8 cellular contexts compared by ENCODE assay signal in the genomic region with DNA sequence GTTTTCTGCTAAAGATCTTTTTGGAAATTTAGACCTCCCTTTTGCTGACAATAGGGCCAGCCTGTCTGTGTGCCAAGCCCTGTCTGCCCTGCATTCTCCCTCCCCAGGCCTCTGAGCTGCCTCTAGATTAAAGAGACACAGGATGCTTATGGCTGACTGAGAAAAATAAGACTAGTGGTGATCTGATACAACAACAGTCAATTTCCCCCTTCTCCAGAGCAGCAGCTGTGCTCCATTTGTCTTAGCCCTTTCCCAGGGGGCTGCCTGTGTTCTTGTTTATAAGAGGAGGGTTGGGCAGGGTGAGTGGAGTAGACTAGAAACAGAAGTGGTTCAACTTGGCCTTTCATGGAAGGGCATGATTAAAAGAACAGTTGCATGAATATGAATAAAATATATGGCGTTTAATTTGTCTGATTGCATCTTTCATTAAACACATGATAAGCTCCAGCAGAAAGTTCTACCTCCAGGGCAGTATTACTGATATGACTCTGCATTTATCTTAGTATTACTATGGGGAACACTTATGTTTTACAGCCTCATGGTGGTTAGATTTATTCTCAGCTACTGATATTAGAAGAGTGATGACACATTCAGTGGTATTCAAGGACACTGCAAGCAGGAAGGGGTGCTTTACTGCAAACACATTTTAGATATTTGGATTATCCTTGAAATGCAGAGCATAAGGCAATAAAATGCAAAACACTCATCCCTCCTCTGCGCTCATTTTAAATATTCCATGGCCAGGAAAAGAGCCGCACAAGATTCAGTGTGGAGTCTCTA.
DNase-seq lines count a peak whose midpoint lies in the region; ATAC-seq and TF ChIP-seq lines count a peak whose summit lies in the region.

No MANE protein-coding gene starts in this region.

- H3K4me3 ChIP-seq in PC-9 = no peak overlapping the region

- no peak overlapping the region for H3K4me3 Mint-ChIP-seq in neural crest cell

- H3K27ac Mint-ChIP-seq in neural crest cell (ENCODE audit: unreplicated experiment) = no peak overlapping the region

- no peaks in the 10 kb centered on the region for H3K36me3 ChIP-seq in PC-9 (ENCODE audit: low read depth)

- H3K27me3 ChIP-seq in PC-9 (ENCODE audit: insufficient read depth, low read depth) = no peaks in the 10 kb centered on the region

- H3K27ac ChIP-seq in RWPE1 (no peak overlapping the region), PC-9 (no peak overlapping the region)

- no peak overlapping the region for H3K4me2 ChIP-seq in PC-9

- POLR2A ChIA-PET in RWPE1 (lab: Yijun Ruan, JAX; ENCODE audit: low non-redundant PET) (no interaction called here), PC-9 (lab: Charles Lee; ENCODE audit: unreplicated experiment) (no interaction called here)

- peaks cover 3% of the 10 kb centered on the region; the same call in 1 of the 2 replicates for H3F3A ChIP-seq in PC-9 (ENCODE audit: insufficient read depth, low read depth)

- DNase-seq in EL (peak; percentile 86), NCI-H1436 treated with DMSO at 0.1 percent for 48 hours (lab: John Stamatoyannopoulos, UW) (peak; percentile 93), amniotic epithelial cell (ENCODE audit: low read depth) (peak; percentile 86), neural crest cell (ENCODE audit: low read depth, low spot score) (no peak), RWPE1 (ENCODE audit: low spot score) (no peak), PC-9 (no peak)

- H3K9me3 ChIP-seq in PC-9 (ENCODE audit: insufficient read depth, low read depth) = no peaks in the 10 kb centered on the region

- H3K9me3 Mint-ChIP-seq in neural crest cell = no peaks in the 10 kb centered on the region

- no peaks in the 10 kb centered on the region for H3K79me2 ChIP-seq in PC-9 (ENCODE audit: low read depth)

- no TSS peak for BruUV-seq in PC-9 (replicated peaks; lab: Mats Ljungman, UMichigan)

- no peaks in the 10 kb centered on the region for H3K36me3 Mint-ChIP-seq in neural crest cell (ENCODE audit: low read depth)

- no peaks in the 10 kb centered on the region for H3K9me2 ChIP-seq in PC-9 (ENCODE audit: insufficient read depth)

- 0 out of 2 replicates have a peak, but pooled peaks cover 5% of the 10 kb centered on the region for H3K4me1 ChIP-seq in PC-9 (replicated peaks; ENCODE audit: insufficient read depth)

- ATAC-seq in HG02885 (IDR thresholded peaks at IDR 0.05; ENCODE audit: poor library complexity, unreplicated experiment) = no peak
- ATAC-seq in HG03095 (IDR thresholded peaks at IDR 0.05; ENCODE audit: unreplicated experiment) = no peak

- TF ChIP-seq CTCF in neural crest cell (conservative IDR thresholded peaks at IDR 0.05) (peak; percentile 32), RWPE1 (conservative IDR thresholded peaks at IDR 0.05; ENCODE audit: low read depth) (no peak), PC-9 (conservative IDR thresholded peaks at IDR 0.05) (no peak)

- CTCF ChIA-PET in RWPE1 (lab: Yijun Ruan, JAX) (no interaction called here), PC-9 (lab: Charles Lee) (no interaction called here)

- no peak overlapping the region for H2AFZ ChIP-seq in PC-9

- intact Hi-C loops in PC-9 (cut with micrococcal nuclease; ENCODE audit: unreplicated experiment) = no loop called here

- H3K4me1 Mint-ChIP-seq in neural crest cell = peaks cover 25% of the 10 kb centered on the region

- H4K20me1 ChIP-seq in PC-9 (ENCODE audit: insufficient read depth) = no peaks in the 10 kb centered on the region

- H3K27me3 Mint-ChIP-seq in neural crest cell (ENCODE audit: low read depth) = no peaks in the 10 kb centered on the region

Comparison
In these comparisons a context has a peak if more than half of its experiments do, and no peak if none do; other contexts are left out.
1. DNase-seq: peak in EL (single experiment), NCI-H1436 treated with DMSO at 0.1 percent for 48 hours (single experiment) and amniotic epithelial cell (single experiment); none in neural crest cell (single experiment), RWPE1 (single experiment) and PC-9 (0 of 2).